Comparison of ENCODE assay signal across 22 cellular contexts in genomic region chr4:3031357-3032064, GRCh38. TPM values are rescaled to one million over a fixed set of nuclear protein-coding genes. Genes with fewer than 3 reads are reported as not detected.
DNase-seq lines count a peak whose midpoint lies in the region; ATAC-seq, FAIRE-seq and TF ChIP-seq lines count a peak whose summit lies in the region.
"Had no signal": no experiment of that assay in that cellular context is flagged by ENCODE, and none has a peak within 500 bp of the region (broad histone marks: within the 10 kb centered on the region; RNA-seq: fewer than 3 reads in every experiment).

No MANE protein-coding gene starts in this region.

- no peaks in the 10 kb centered on the region for H3K27me3 Mint-ChIP-seq in MCF 10A (ENCODE audit: insufficient read depth, unreplicated experiment)
- peaks cover under 1% of the 10 kb centered on the region for H3K27me3 Mint-ChIP-seq in activated CD4-positive, alpha-beta memory T cell treated with anti-CD3 and anti-CD28 coated beads, Interleukin-2, amount 10 ng/mL, durations not matched to agents 7 days and 5 days

- H3K36me3 ChIP-seq in breast epithelium (no peaks in the 10 kb centered on the region), K562 (ENCODE audit: control insufficient read depth, insufficient read depth, low read length) (no peaks in the 10 kb centered on the region), HepG2 (replicated peaks in 1 of 2; ENCODE audit: control insufficient read depth in 1 of 2, insufficient read depth in 2 of 2, low read length in 2 of 2) (no peaks in the 10 kb centered on the region), thyroid gland (no peaks in the 10 kb centered on the region)
- H3K36me3 ChIP-seq: SJCRH30 had no signal

- no peaks in the 10 kb centered on the region for H3K9me3 Mint-ChIP-seq in MCF 10A (ENCODE audit: unreplicated experiment)
- no peaks in the 10 kb centered on the region for H3K9me3 Mint-ChIP-seq in activated CD4-positive, alpha-beta memory T cell treated with anti-CD3 and anti-CD28 coated beads, Interleukin-2, amount 10 ng/mL, durations not matched to agents 7 days and 5 days
- H3K9me3 Mint-ChIP-seq: naive thymus-derived CD8-positive, alpha-beta T cell had no signal

- H4K20me1 ChIP-seq in K562 (replicated peaks; ENCODE audit: control insufficient read depth, insufficient read depth, low read length), result no peaks in the 10 kb centered on the region; the same call in 1 of the 2 replicates
- no peaks in the 10 kb centered on the region for H4K20me1 ChIP-seq in HepG2 (ENCODE audit: insufficient read depth, low read length)

- H3K79me2 ChIP-seq in K562 (ENCODE audit: control insufficient read depth, insufficient read depth, low read length), result no peaks in the 10 kb centered on the region
- no peaks in the 10 kb centered on the region for H3K79me2 ChIP-seq in HepG2 (ENCODE audit: insufficient read depth, low read length)

- FAIRE-seq in K562 (lab: Jason Lieb, UNC), result no peak
- FAIRE-seq in HepG2 (lab: Jason Lieb, UNC), result no peak

- no peaks in the 10 kb centered on the region for H3K27me3 ChIP-seq in breast epithelium
- peaks cover 68 to 94% of the 10 kb centered on the region in 2 experiments for H3K27me3 ChIP-seq in K562 (ENCODE audit: control insufficient read depth in 2 of 2, insufficient read depth in 2 of 2, low read length in 2 of 2)
- peaks cover 0 to 49% of the 10 kb centered on the region in 2 experiments; a peak in 3 of 5 replicates for H3K27me3 ChIP-seq in HepG2 (ENCODE audit: control insufficient read depth in 1 of 2, insufficient read depth in 2 of 2, low read length in 2 of 2)
- no peaks in the 10 kb centered on the region for H3K27me3 ChIP-seq in thyroid gland

- H3K9me3 ChIP-seq in breast epithelium (no peaks in the 10 kb centered on the region), K562 (replicated peaks; ENCODE audit: control insufficient read depth, insufficient read depth, low read depth, low read length) (no peaks in the 10 kb centered on the region), HepG2 (ENCODE audit: low read length) (no peaks in the 10 kb centered on the region), thyroid gland (no peaks in the 10 kb centered on the region)
- H3K9me3 ChIP-seq: SJCRH30 had no signal

- no peaks in the 10 kb centered on the region for H3K9me1 ChIP-seq in K562 (ENCODE audit: control insufficient read depth, insufficient read depth, low read length)

- H3K4me3 Mint-ChIP-seq in MCF 10A (ENCODE audit: unreplicated experiment), result no peak overlapping the region
- H3K4me3 Mint-ChIP-seq in activated CD4-positive, alpha-beta memory T cell treated with anti-CD3 and anti-CD28 coated beads, Interleukin-2, amount 10 ng/mL, durations not matched to agents 7 days and 5 days, result no peak overlapping the region
- H3K4me3 Mint-ChIP-seq: activated CD8-positive, alpha-beta memory T cell treated with anti-CD3 and anti-CD28 coated beads, Interleukin-2, amount 10 ng/mL, durations not matched to agents 7 days and 5 days; naive thymus-derived CD8-positive, alpha-beta T cell had no signal

- H3K9ac ChIP-seq in K562 (ENCODE audit: insufficient read depth in 1 of 2, low read depth in 2 of 2, low read length in 2 of 2) (no peak overlapping the region), HepG2 (ENCODE audit: insufficient read depth, low read depth, low read length) (no peak overlapping the region)

- peak; percentile 66 for DNase-seq in MCF 10A (ENCODE audit: unreplicated experiment)
- DNase-seq in breast epithelium (ENCODE audit: low spot score in 2 of 2), result no peak
- DNase-seq in K562 (ENCODE audit: extremely low read depth in 1 of 4, low spot score in 3 of 4), result no peak
- no peak for DNase-seq in HepG2 (ENCODE audit: low spot score)
- DNase-seq in thyroid gland, result peak; percentile 97 to 98
- DNase-seq in activated CD4-positive, alpha-beta memory T cell treated with anti-CD3 and anti-CD28 coated beads, Interleukin-2, amount 10 ng/mL, durations not matched to agents 7 days and 5 days, result no peak
- no peak for DNase-seq in COLO668 (lab: John Stamatoyannopoulos, UW; ENCODE audit: unreplicated experiment)
- DNase-seq: 8988T; activated CD4-positive, CD25-positive, alpha-beta regulatory T cell treated with anti-CD3 and anti-CD28 coated beads, Interleukin-2, amount 50 U/mL, for 72 hours; activated CD8-positive, alpha-beta memory T cell treated with anti-CD3 and anti-CD28 coated beads, Interleukin-2, amount 10 ng/mL, durations not matched to agents 7 days and 5 days; activated effector memory CD4-positive, alpha-beta T cell treated with anti-CD3 and anti-CD28 coated beads, Interleukin-2, amount 50 U/mL, for 16 hours; KBM-7; naive thymus-derived CD8-positive, alpha-beta T cell; NCI-H1092; NCI-H2171; SJCRH30; stimulated activated naive CD4-positive, alpha-beta T cell had no signal

- BruUV-seq in MCF 10A (replicated peaks; lab: Mats Ljungman, UMichigan) (no TSS peak), K562 (replicated peaks; lab: Mats Ljungman, UMichigan) (no TSS peak), HepG2 (replicated peaks; lab: Mats Ljungman, UMichigan) (no TSS peak)

- peaks cover 13% of the 10 kb centered on the region for H3K4me1 Mint-ChIP-seq in MCF 10A (ENCODE audit: insufficient read depth, unreplicated experiment)
- no peaks in the 10 kb centered on the region for H3K4me1 Mint-ChIP-seq in activated CD4-positive, alpha-beta memory T cell treated with anti-CD3 and anti-CD28 coated beads, Interleukin-2, amount 10 ng/mL, durations not matched to agents 7 days and 5 days
- H3K4me1 Mint-ChIP-seq: activated CD8-positive, alpha-beta memory T cell treated with anti-CD3 and anti-CD28 coated beads, Interleukin-2, amount 10 ng/mL, durations not matched to agents 7 days and 5 days had no signal

- no peak overlapping the region for H3K4me2 ChIP-seq in K562 (ENCODE audit: insufficient read depth, low read length)
- peak overlapping the region; percentile 19; the same call in 1 of the 2 replicates for H3K4me2 ChIP-seq in HepG2 (ENCODE audit: low read depth, low read length)

- H3K4me3 ChIP-seq in breast epithelium (no peak overlapping the region), K562 (no peak overlapping the region), HepG2 (replicated peaks in 1 of 3; ENCODE audit: insufficient read depth in 1 of 3, low read depth in 2 of 3, low read length in 3 of 3) (no peak overlapping the region), thyroid gland (replicated peaks in 1 of 3) (no peak overlapping the region)
- H3K4me3 ChIP-seq: SJCRH30 had no signal

- in situ Hi-C loops in K562 (cut with MboI) (no loop called here), HepG2 (cut with HindIII; ENCODE audit: extremely low pct_ligation_motif_present, low pct_unique_long_range_greater_than_20kb) (no loop called here)

- WGBS in K562 (ENCODE audit: insufficient coverage, low coverage, missing lambda C conversion rate), result 1% methylated on average over 10 of the region's 12 CpGs
- WGBS in HepG2 (ENCODE audit: low lambda C conversion rate), result 13% methylated on average over 7 of the region's 12 CpGs
- WGBS in thyroid gland, 2 donors, result 33 to 35% methylated on average over 11 to 12 of the region's 12 CpGs

- no peaks in the 10 kb centered on the region for H3K4me1 ChIP-seq in breast epithelium
- H3K4me1 ChIP-seq in K562 (replicated peaks in 1 of 2; ENCODE audit: control insufficient read depth in 2 of 2, insufficient read depth in 2 of 2, low read length in 2 of 2), result peaks cover 0 to 9% of the 10 kb centered on the region in 2 experiments; a peak in 2 of 5 replicates
- H3K4me1 ChIP-seq in HepG2 (ENCODE audit: insufficient read depth, low read length), result peaks cover 54% of the 10 kb centered on the region
- peaks cover 4 to 7% of the 10 kb centered on the region in 2 donors for H3K4me1 ChIP-seq in thyroid gland

- TF ChIP-seq CTCF in MCF 10A (IDR thresholded peaks at IDR 0.05; ENCODE audit: unreplicated experiment) (no peak), breast epithelium (IDR thresholded peaks at IDR 0.05) (no peak), K562 (IDR thresholded peaks at IDR 0.05 in 2 of 3, conservative IDR thresholded peaks at IDR 0.05 in 1 of 3; ENCODE audit: insufficient read depth in 2 of 3, low read depth in 1 of 3, low read length in 3 of 3) (no peak), HepG2 (CRISPR knock-in tag; IDR thresholded peaks at IDR 0.05) (no peak), thyroid gland (IDR thresholded peaks at IDR 0.05) (no peak)

- no peak overlapping the region for H2AFZ ChIP-seq in K562 (ENCODE audit: low read depth, low read length)
- H2AFZ ChIP-seq in HepG2 (ENCODE audit: low read length), result no peak overlapping the region

- no peak overlapping the region for H3K27ac ChIP-seq in breast epithelium
- no peak overlapping the region for H3K27ac ChIP-seq in K562 (ENCODE audit: extremely low read depth, low read depth, low read length)
- H3K27ac ChIP-seq in HepG2 (ENCODE audit: extremely low read length, insufficient read depth, low read length), result no peak overlapping the region
- no peak overlapping the region for H3K27ac ChIP-seq in thyroid gland
- H3K27ac ChIP-seq: SJCRH30 had no signal

- TF ChIP-seq RAD21 in K562 (CRISPR knock-in tag; conservative IDR thresholded peaks at IDR 0.05 in 1 of 2, IDR thresholded peaks at IDR 0.05 in 1 of 2) (no peak), HepG2 (CRISPR knock-in tag; IDR thresholded peaks at IDR 0.05) (no peak)

- ATAC-seq in K562, result peak; percentile 11; the same call in 1 of the 3 replicates
- peak; percentile 49 for ATAC-seq in HepG2
- ATAC-seq in HG03521 (IDR thresholded peaks at IDR 0.05; ENCODE audit: unreplicated experiment), result no peak
- ATAC-seq: activated CD8-positive, alpha-beta memory T cell treated with anti-CD3 and anti-CD28 coated beads, Interleukin-2, amount 10 ng/mL, durations not matched to agents 7 days and 5 days; naive thymus-derived CD8-positive, alpha-beta T cell had no signal

- CTCF ChIA-PET in MCF 10A (lab: Yijun Ruan, JAX), result interaction anchor here (0.9 to 4.7 kb wide), 3 partner anchors 13 to 64 kb away, joined by 3 to 46 read pairs (median 4); no protein-coding TSS in a partner anchor
- CTCF ChIA-PET in K562 (lab: Yijun Ruan, JAX; ENCODE audit: low intra/inter-chr PET ratio), result no interaction called here
- CTCF ChIA-PET in HepG2 (lab: Yijun Ruan, JAX; ENCODE audit: low intra/inter-chr PET ratio, low total read pairs), result no interaction called here
- CTCF ChIA-PET in activated CD4-positive, alpha-beta memory T cell treated with anti-CD3 and anti-CD28 coated beads, Interleukin-2, amount 10 ng/mL, durations not matched to agents 7 days and 5 days (lab: Charles Lee), result no interaction called here

- POLR2A ChIA-PET in MCF 10A (lab: Yijun Ruan, JAX), result interaction anchor here (0.6 to 3.1 kb wide), 3 partner anchors 15 to 616 kb away, joined by 3 to 15 read pairs (median 3); partner anchors contain the start of genes GRK4 and NOP14
- POLR2A ChIA-PET in K562 (lab: Yijun Ruan, JAX), result interaction anchor here (0.6 to 1.7 kb wide), 3 partner anchors 10 to 615 kb away, joined by 3 to 6 read pairs (median 3); no protein-coding TSS in a partner anchor
- POLR2A ChIA-PET in HepG2 (lab: Yijun Ruan, JAX), result interaction anchor here (1.0 kb wide), 1 partner anchor 68 kb away, joined by 3 read pairs; the partner anchor contains the start of gene GRK4
- POLR2A ChIA-PET in activated CD4-positive, alpha-beta memory T cell treated with anti-CD3 and anti-CD28 coated beads, Interleukin-2, amount 10 ng/mL, durations not matched to agents 7 days and 5 days (lab: Charles Lee), result no interaction called here

- intact Hi-C loops in MCF 10A (cut with micrococcal nuclease) (no loop called here), breast epithelium (cut with DNase I; ENCODE audit: low total_unique reads) (no loop called here), K562 (cut with micrococcal nuclease) (no loop called here), HepG2 (cut with micrococcal nuclease; ENCODE audit: unreplicated experiment) (no loop called here), thyroid gland (cut with DNase I) (no loop called here)

- TF ChIP-seq EP300 in K562 (IDR thresholded peaks at IDR 0.05; ENCODE audit: low read length) (no peak), HepG2 (IDR thresholded peaks at IDR 0.05; ENCODE audit: low read depth in 2 of 2, low read length in 2 of 2) (no peak), HepG2 (CRISPR knock-in tag; IDR thresholded peaks at IDR 0.05; ENCODE audit: borderline replicate concordance) (no peak)

- TF ChIP-seq POLR2A in breast epithelium (IDR thresholded peaks at IDR 0.05) (no peak), K562 (conservative IDR thresholded peaks at IDR 0.05) (no peak), HepG2 (IDR thresholded peaks at IDR 0.05; ENCODE audit: insufficient read depth in 1 of 2, low read depth in 2 of 2, low read length in 2 of 2) (no peak), thyroid gland (IDR thresholded peaks at IDR 0.05) (no peak)

- H3K36me3 Mint-ChIP-seq in MCF 10A (ENCODE audit: insufficient read depth, unreplicated experiment), result no peaks in the 10 kb centered on the region
- no peaks in the 10 kb centered on the region for H3K36me3 Mint-ChIP-seq in activated CD4-positive, alpha-beta memory T cell treated with anti-CD3 and anti-CD28 coated beads, Interleukin-2, amount 10 ng/mL, durations not matched to agents 7 days and 5 days (ENCODE audit: low read depth)
- H3K36me3 Mint-ChIP-seq: activated CD8-positive, alpha-beta memory T cell treated with anti-CD3 and anti-CD28 coated beads, Interleukin-2, amount 10 ng/mL, durations not matched to agents 7 days and 5 days; naive thymus-derived CD8-positive, alpha-beta T cell had no signal

- H3K27ac Mint-ChIP-seq in MCF 10A (ENCODE audit: low read depth, unreplicated experiment), result no peak overlapping the region
- no peak overlapping the region for H3K27ac Mint-ChIP-seq in activated CD4-positive, alpha-beta memory T cell treated with anti-CD3 and anti-CD28 coated beads, Interleukin-2, amount 10 ng/mL, durations not matched to agents 7 days and 5 days
- H3K27ac Mint-ChIP-seq: activated CD8-positive, alpha-beta memory T cell treated with anti-CD3 and anti-CD28 coated beads, Interleukin-2, amount 10 ng/mL, durations not matched to agents 7 days and 5 days had no signal

RNA-seq across cellular contexts. Expression of gene HTT-AS, which starts 42.8 kb away (rescaled TPM):
- total RNA-seq in MCF 10A (2022) (not detected in 2 replicates), breast epithelium (not detected), K562 (2014; rRNA removed) (not detected in 2 replicates), K562 (2014; rRNA removed; fragmentation: Illumina TruSeq; extraction: Trizol) (not detected in 2 replicates), K562 (2015; rRNA removed; fragmentation: Illumina TruSeq; extraction: Trizol) (not detected in 2 replicates), K562 (2021) (not detected in 2 replicates), HepG2 (2016; rRNA removed; fragmentation: Illumina TruSeq; extraction: Trizol) (not detected in 2 replicates), thyroid gland (not detected)
- total RNA-seq in K562 (2011; cell fraction: chromatin; rRNA removed; ENCODE audit: low replicate concordance), result not detected in 2 replicates
- total RNA-seq in K562 (2011; cell fraction: nucleolus; rRNA removed), result not detected in 2 replicates
- not detected in 2 replicates for total RNA-seq in K562 (2011; cell fraction: nucleoplasm; rRNA removed)
- polyA plus RNA-seq in K562 (2011; rRNA removed) (not detected in 2 replicates), K562 (2014; fragmentation: Illumina TruSeq; extraction: Trizol) (not detected in 2 replicates), K562 (2014; fragmentation: Nextera tagmentation; extraction: Ambion mirVana) (not detected), K562 (2014; rRNA removed) (not detected in 2 replicates), HepG2 (2011; rRNA removed) (not detected in 2 replicates)
- polyA plus RNA-seq in K562 (2011; cell fraction: cytosol; rRNA removed), result not detected in 2 replicates
- not detected in 2 replicates for polyA plus RNA-seq in K562 (2011; cell fraction: nucleus; rRNA removed)
- polyA plus RNA-seq in K562 (2012), result not detected in 2 replicates
- not detected in 2 replicates for polyA minus RNA-seq in K562 (2011; rRNA and poly(A)+ RNA removed)
- not detected in 2 replicates for polyA minus RNA-seq in K562 (2011; cell fraction: cytosol; rRNA and poly(A)+ RNA removed)
- polyA minus RNA-seq in K562 (2011; cell fraction: nucleus; rRNA and poly(A)+ RNA removed), result not detected in 2 replicates
- not detected in 2 replicates for total RNA-seq in HepG2 (2016; cell fraction: cytosol; rRNA removed; fragmentation: Illumina TruSeq; extraction: Trizol; ENCODE audit: low read depth)
- not detected in 2 replicates for total RNA-seq in HepG2 (2016; cell fraction: insoluble cytoplasmic fraction; rRNA removed; fragmentation: Illumina TruSeq; extraction: Trizol)
- total RNA-seq in HepG2 (2016; cell fraction: membrane; rRNA removed; fragmentation: Illumina TruSeq; extraction: Trizol), result not detected in 2 replicates
- not detected in 2 replicates for total RNA-seq in HepG2 (2016; cell fraction: nucleus; rRNA removed; fragmentation: Illumina TruSeq; extraction: Trizol)
- not detected in 2 replicates for polyA plus RNA-seq in HepG2 (2011; cell fraction: cytosol; rRNA removed)
- not detected in 2 replicates for polyA plus RNA-seq in HepG2 (2011; cell fraction: nucleus; rRNA removed)
- not detected in 2 replicates for polyA plus RNA-seq in HepG2 (2012)
- not detected in 2 replicates for polyA plus RNA-seq in HepG2 (2016; cell fraction: cytosol; fragmentation: Illumina TruSeq; extraction: Trizol; ENCODE audit: low read depth)
- not detected in 2 replicates for polyA plus RNA-seq in HepG2 (2016; cell fraction: insoluble cytoplasmic fraction; fragmentation: Illumina TruSeq; extraction: Trizol; ENCODE audit: low read depth)
- polyA plus RNA-seq in HepG2 (2016; cell fraction: membrane; fragmentation: Illumina TruSeq; extraction: Trizol; ENCODE audit: low read depth), result not detected in 2 replicates
- not detected in 2 replicates for polyA plus RNA-seq in HepG2 (2016; cell fraction: nucleus; fragmentation: Illumina TruSeq; extraction: Trizol; ENCODE audit: insufficient read depth, low read depth)
- polyA minus RNA-seq in HepG2 (2011; rRNA and poly(A)+ RNA removed; ENCODE audit: low replicate concordance), result not detected in 2 replicates
- polyA minus RNA-seq in HepG2 (2011; cell fraction: cytosol; rRNA and poly(A)+ RNA removed), result not detected in 2 replicates
- not detected in 2 replicates for polyA minus RNA-seq in HepG2 (2011; cell fraction: nucleus; rRNA and poly(A)+ RNA removed)
- not detected for total RNA-seq in activated CD4-positive, alpha-beta memory T cell treated with anti-CD3 and anti-CD28 coated beads, Interleukin-2, amount 10 ng/mL, durations not matched to agents 7 days and 5 days
- total RNA-seq: activated CD8-positive, alpha-beta memory T cell treated with anti-CD3 and anti-CD28 coated beads, Interleukin-2, amount 10 ng/mL, durations not matched to agents 7 days and 5 days; liver; naive thymus-derived CD8-positive, alpha-beta T cell; pulmonary artery endothelial cell; SJCRH30; urinary bladder had no signal
- polyA plus RNA-seq: BJ; liver; naive thymus-derived CD8-positive, alpha-beta T cell; urinary bladder had no signal

RNA-seq across cellular contexts. Expression of gene HTT, which starts 43.0 kb away (rescaled TPM):
- total RNA-seq in MCF 10A (2022), result 47.4 and 54.4 TPM in 2 replicates
- 10 to 100 TPM; 53.8 to 71.1 (median 55.1) TPM for total RNA-seq in breast epithelium
- total RNA-seq in K562 (2011; cell fraction: chromatin; rRNA removed; ENCODE audit: low replicate concordance), result 240 and 245 TPM in 2 replicates
- 97.7 and 97.9 TPM in 2 replicates for total RNA-seq in K562 (2011; cell fraction: nucleolus; rRNA removed)
- total RNA-seq in K562 (2011; cell fraction: nucleoplasm; rRNA removed), result 129 and 141 TPM in 2 replicates
- total RNA-seq in K562 (2014; rRNA removed), result 13.3 and 19.2 TPM in 2 replicates
- 14.7 and 16.3 TPM in 2 replicates for total RNA-seq in K562 (2014; rRNA removed; fragmentation: Illumina TruSeq; extraction: Trizol)
- 14.5 and 16.4 TPM in 2 replicates for total RNA-seq in K562 (2015; rRNA removed; fragmentation: Illumina TruSeq; extraction: Trizol)
- 26.6 and 31.6 TPM in 2 replicates for total RNA-seq in K562 (2021)
- 14.7 and 15.3 TPM in 2 replicates for polyA plus RNA-seq in K562 (2011; rRNA removed)
- 11.4 and 13.4 TPM in 2 replicates for polyA plus RNA-seq in K562 (2011; cell fraction: cytosol; rRNA removed)
- polyA plus RNA-seq in K562 (2011; cell fraction: nucleus; rRNA removed), result 51.8 and 61.0 TPM in 2 replicates
- polyA plus RNA-seq in K562 (2012), result 14.0 and 15.4 TPM in 2 replicates
- polyA plus RNA-seq in K562 (2014; fragmentation: Illumina TruSeq; extraction: Trizol), result 22.2 and 23.3 TPM in 2 replicates
- polyA plus RNA-seq in K562 (2014; fragmentation: Nextera tagmentation; extraction: Ambion mirVana), result under 1 TPM; 0.66 to 0.97 TPM
- polyA plus RNA-seq in K562 (2014; rRNA removed), result 12.6 and 19.9 TPM in 2 replicates
- 54.1 and 63.5 TPM in 2 replicates for polyA minus RNA-seq in K562 (2011; rRNA and poly(A)+ RNA removed)
- polyA minus RNA-seq in K562 (2011; cell fraction: cytosol; rRNA and poly(A)+ RNA removed), result 47.9 and 50.7 TPM in 2 replicates
- polyA minus RNA-seq in K562 (2011; cell fraction: nucleus; rRNA and poly(A)+ RNA removed), result 47.3 and 83.0 TPM in 2 replicates
- total RNA-seq in HepG2 (2016; rRNA removed; fragmentation: Illumina TruSeq; extraction: Trizol), result 19.5 and 34.3 TPM in 2 replicates
- total RNA-seq in HepG2 (2016; cell fraction: cytosol; rRNA removed; fragmentation: Illumina TruSeq; extraction: Trizol; ENCODE audit: low read depth), result 8.9 and 9.0 TPM in 2 replicates
- total RNA-seq in HepG2 (2016; cell fraction: insoluble cytoplasmic fraction; rRNA removed; fragmentation: Illumina TruSeq; extraction: Trizol), result 19.6 and 34.7 TPM in 2 replicates
- 12.0 and 13.5 TPM in 2 replicates for total RNA-seq in HepG2 (2016; cell fraction: membrane; rRNA removed; fragmentation: Illumina TruSeq; extraction: Trizol)
- total RNA-seq in HepG2 (2016; cell fraction: nucleus; rRNA removed; fragmentation: Illumina TruSeq; extraction: Trizol), result 44.5 and 53.3 TPM in 2 replicates
- 17.5 and 21.0 TPM in 2 replicates for polyA plus RNA-seq in HepG2 (2011; rRNA removed)
- polyA plus RNA-seq in HepG2 (2011; cell fraction: cytosol; rRNA removed), result 8.1 and 12.3 TPM in 2 replicates
- polyA plus RNA-seq in HepG2 (2011; cell fraction: nucleus; rRNA removed), result 77.2 and 88.2 TPM in 2 replicates
- polyA plus RNA-seq in HepG2 (2012), result 19.2 and 21.9 TPM in 2 replicates
- polyA plus RNA-seq in HepG2 (2016; cell fraction: cytosol; fragmentation: Illumina TruSeq; extraction: Trizol; ENCODE audit: low read depth), result 0.76 and 0.89 TPM in 2 replicates
- 11.2 and 16.6 TPM in 2 replicates for polyA plus RNA-seq in HepG2 (2016; cell fraction: insoluble cytoplasmic fraction; fragmentation: Illumina TruSeq; extraction: Trizol; ENCODE audit: low read depth)
- 1.9 and 2.0 TPM in 2 replicates for polyA plus RNA-seq in HepG2 (2016; cell fraction: membrane; fragmentation: Illumina TruSeq; extraction: Trizol; ENCODE audit: low read depth)
- 51.6 and 58.9 TPM in 2 replicates for polyA plus RNA-seq in HepG2 (2016; cell fraction: nucleus; fragmentation: Illumina TruSeq; extraction: Trizol; ENCODE audit: insufficient read depth, low read depth)
- 75.1 and 127 TPM in 2 replicates for polyA minus RNA-seq in HepG2 (2011; rRNA and poly(A)+ RNA removed; ENCODE audit: low replicate concordance)
- polyA minus RNA-seq in HepG2 (2011; cell fraction: cytosol; rRNA and poly(A)+ RNA removed), result 57.9 and 59.9 TPM in 2 replicates
- polyA minus RNA-seq in HepG2 (2011; cell fraction: nucleus; rRNA and poly(A)+ RNA removed), result 131 and 135 TPM in 2 replicates
- 100 to 1,000 TPM in 1 of 4 donors, 10 to 100 TPM in 3; 49.6 to 155 (median 83.1) TPM for total RNA-seq in thyroid gland
- 10 to 100 TPM; 50.7 to 54.9 TPM for total RNA-seq in activated CD4-positive, alpha-beta memory T cell treated with anti-CD3 and anti-CD28 coated beads, Interleukin-2, amount 10 ng/mL, durations not matched to agents 7 days and 5 days

Comparison
In these comparisons a context has a peak if more than half of its experiments do, and no peak if none do; other contexts are left out.
1. DNase-seq: peak in MCF 10A (single experiment) and thyroid gland (2 of 2); none in breast epithelium (0 of 2), K562 (0 of 4), HepG2 (single experiment), activated CD4-positive, alpha-beta memory T cell treated with anti-CD3 and anti-CD28 coated beads, Interleukin-2, amount 10 ng/mL, durations not matched to agents 7 days and 5 days (single experiment) and COLO668 (single experiment).